In the genomic region with DNA sequence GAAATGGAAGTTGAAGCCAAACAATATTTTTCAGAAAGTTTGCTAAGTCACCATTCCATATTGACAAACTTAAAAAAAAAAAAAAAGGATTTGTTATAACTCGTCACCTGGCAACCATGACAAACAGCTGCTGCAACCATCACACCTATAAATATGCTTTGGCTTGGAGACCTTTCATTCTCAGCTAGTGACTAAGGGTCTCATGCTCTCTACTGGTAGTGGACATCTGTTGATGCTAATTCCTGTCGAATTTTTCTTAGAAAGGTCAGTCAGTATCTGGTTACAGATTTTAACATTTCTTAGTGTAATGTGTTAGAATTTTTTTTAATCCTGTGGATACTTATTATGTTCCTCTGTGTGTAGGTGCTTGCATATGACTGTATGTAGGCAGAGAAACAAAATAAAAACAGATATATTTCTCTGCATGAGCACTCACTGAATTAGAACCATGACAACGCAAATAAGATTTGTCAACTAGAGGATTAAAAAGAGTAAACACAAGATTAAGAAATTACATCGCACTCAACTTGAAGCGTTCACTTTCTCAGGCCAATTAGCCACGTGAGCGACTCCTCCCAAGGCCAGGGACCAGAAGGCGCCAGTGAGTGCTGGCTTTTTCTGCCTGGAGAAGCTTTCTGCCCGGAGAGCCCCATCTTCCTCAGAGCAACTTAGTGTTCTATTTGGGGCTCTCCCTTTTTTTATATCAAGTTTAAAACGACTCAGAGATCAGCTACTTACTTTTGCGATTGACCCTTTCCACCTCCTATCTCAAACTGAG, we compare ENCODE assay signal across 1 cellular context.
TF ChIP-seq lines count a peak whose summit lies in the region.

No MANE protein-coding gene starts in this region.

TF ChIP-seq in GM23338, 12 proteins besides CTCF, POLR2A, EP300 and RAD21 (continued from another document):
- TF ChIP-seq, protein P1, sequence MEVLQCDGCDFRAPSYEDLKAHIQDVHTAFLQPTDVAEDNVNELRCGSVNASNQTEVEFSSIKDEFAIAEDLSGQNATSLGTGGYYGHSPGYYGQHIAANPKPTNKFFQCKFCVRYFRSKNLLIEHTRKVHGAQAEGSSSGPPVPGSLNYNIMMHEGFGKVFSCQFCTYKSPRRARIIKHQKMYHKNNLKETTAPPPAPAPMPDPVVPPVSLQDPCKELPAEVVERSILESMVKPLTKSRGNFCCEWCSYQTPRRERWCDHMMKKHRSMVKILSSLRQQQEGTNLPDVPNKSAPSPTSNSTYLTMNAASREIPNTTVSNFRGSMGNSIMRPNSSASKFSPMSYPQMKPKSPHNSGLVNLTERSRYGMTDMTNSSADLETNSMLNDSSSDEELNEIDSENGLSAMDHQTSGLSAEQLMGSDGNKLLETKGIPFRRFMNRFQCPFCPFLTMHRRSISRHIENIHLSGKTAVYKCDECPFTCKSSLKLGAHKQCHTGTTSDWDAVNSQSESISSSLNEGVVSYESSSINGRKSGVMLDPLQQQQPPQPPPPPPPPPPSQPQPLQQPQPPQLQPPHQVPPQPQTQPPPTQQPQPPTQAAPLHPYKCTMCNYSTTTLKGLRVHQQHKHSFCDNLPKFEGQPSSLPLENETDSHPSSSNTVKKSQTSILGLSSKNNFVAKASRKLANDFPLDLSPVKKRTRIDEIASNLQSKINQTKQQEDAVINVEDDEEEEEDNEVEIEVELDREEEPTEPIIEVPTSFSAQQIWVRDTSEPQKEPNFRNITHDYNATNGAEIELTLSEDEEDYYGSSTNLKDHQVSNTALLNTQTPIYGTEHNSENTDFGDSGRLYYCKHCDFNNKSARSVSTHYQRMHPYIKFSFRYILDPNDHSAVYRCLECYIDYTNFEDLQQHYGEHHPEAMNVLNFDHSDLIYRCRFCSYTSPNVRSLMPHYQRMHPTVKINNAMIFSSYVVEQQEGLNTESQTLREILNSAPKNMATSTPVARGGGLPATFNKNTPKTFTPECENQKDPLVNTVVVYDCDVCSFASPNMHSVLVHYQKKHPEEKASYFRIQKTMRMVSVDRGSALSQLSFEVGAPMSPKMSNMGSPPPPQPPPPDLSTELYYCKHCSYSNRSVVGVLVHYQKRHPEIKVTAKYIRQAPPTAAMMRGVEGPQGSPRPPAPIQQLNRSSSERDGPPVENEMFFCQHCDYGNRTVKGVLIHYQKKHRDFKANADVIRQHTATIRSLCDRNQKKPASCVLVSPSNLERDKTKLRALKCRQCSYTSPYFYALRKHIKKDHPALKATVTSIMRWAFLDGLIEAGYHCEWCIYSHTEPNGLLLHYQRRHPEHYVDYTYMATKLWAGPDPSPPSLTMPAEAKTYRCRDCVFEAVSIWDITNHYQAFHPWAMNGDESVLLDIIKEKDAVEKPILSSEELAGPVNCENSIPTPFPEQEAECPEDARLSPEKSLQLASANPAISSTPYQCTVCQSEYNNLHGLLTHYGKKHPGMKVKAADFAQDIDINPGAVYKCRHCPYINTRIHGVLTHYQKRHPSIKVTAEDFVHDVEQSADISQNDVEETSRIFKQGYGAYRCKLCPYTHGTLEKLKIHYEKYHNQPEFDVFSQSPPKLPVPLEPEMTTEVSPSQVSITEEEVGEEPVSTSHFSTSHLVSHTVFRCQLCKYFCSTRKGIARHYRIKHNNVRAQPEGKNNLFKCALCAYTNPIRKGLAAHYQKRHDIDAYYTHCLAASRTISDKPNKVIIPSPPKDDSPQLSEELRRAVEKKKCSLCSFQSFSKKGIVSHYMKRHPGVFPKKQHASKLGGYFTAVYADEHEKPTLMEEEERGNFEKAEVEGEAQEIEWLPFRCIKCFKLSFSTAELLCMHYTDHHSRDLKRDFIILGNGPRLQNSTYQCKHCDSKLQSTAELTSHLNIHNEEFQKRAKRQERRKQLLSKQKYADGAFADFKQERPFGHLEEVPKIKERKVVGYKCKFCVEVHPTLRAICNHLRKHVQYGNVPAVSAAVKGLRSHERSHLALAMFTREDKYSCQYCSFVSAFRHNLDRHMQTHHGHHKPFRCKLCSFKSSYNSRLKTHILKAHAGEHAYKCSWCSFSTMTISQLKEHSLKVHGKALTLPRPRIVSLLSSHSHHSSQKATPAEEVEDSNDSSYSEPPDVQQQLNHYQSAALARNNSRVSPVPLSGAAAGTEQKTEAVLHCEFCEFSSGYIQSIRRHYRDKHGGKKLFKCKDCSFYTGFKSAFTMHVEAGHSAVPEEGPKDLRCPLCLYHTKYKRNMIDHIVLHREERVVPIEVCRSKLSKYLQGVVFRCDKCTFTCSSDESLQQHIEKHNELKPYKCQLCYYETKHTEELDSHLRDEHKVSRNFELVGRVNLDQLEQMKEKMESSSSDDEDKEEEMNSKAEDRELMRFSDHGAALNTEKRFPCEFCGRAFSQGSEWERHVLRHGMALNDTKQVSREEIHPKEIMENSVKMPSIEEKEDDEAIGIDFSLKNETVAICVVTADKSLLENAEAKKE (CRISPR knock-in tag; IDR thresholded peaks at IDR 0.05), result no peak
- TF ChIP-seq POLR2AphosphoS5 (IDR thresholded peaks at IDR 0.05; ENCODE audit: low read depth), result no peak
- no peak for TF ChIP-seq EZH2 (IDR thresholded peaks at IDR 0.05; ENCODE audit: low read depth, unreplicated experiment)
- TF ChIP-seq, protein P2, sequence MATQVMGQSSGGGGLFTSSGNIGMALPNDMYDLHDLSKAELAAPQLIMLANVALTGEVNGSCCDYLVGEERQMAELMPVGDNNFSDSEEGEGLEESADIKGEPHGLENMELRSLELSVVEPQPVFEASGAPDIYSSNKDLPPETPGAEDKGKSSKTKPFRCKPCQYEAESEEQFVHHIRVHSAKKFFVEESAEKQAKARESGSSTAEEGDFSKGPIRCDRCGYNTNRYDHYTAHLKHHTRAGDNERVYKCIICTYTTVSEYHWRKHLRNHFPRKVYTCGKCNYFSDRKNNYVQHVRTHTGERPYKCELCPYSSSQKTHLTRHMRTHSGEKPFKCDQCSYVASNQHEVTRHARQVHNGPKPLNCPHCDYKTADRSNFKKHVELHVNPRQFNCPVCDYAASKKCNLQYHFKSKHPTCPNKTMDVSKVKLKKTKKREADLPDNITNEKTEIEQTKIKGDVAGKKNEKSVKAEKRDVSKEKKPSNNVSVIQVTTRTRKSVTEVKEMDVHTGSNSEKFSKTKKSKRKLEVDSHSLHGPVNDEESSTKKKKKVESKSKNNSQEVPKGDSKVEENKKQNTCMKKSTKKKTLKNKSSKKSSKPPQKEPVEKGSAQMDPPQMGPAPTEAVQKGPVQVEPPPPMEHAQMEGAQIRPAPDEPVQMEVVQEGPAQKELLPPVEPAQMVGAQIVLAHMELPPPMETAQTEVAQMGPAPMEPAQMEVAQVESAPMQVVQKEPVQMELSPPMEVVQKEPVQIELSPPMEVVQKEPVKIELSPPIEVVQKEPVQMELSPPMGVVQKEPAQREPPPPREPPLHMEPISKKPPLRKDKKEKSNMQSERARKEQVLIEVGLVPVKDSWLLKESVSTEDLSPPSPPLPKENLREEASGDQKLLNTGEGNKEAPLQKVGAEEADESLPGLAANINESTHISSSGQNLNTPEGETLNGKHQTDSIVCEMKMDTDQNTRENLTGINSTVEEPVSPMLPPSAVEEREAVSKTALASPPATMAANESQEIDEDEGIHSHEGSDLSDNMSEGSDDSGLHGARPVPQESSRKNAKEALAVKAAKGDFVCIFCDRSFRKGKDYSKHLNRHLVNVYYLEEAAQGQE (IDR thresholded peaks at IDR 0.05; ENCODE audit: unreplicated experiment), result no peak
- no peak for TF ChIP-seq JUNB (IDR thresholded peaks at IDR 0.05; ENCODE audit: unreplicated experiment)
- TF ChIP-seq ZNF331 (CRISPR knock-in tag; IDR thresholded peaks at IDR 0.05; ENCODE audit: low read depth), result no peak
